8 cellular contexts compared by ENCODE assay signal in genomic region chr7:74288034-74288881, GRCh38. TPM values are rescaled to one million over a fixed set of nuclear protein-coding genes. Genes with fewer than 3 reads are reported as not detected.
A peak's percentile ranks its signal among the peaks of the same experiment; 100 is the strongest.
DNase-seq lines count a peak whose midpoint lies in the region; ATAC-seq, FAIRE-seq and TF ChIP-seq lines count a peak whose summit lies in the region.

No MANE protein-coding gene starts in this region.

- WGBS in prostate gland = 41% methylated on average over 20 of the region's 20 CpGs

- ATAC-seq in Panc1 (peak; percentile 2; the same call in 1 of the 2 replicates), HG03159 (IDR thresholded peaks at IDR 0.05; ENCODE audit: unreplicated experiment) (no peak), GM18909 (IDR thresholded peaks at IDR 0.05; ENCODE audit: poor library complexity, unreplicated experiment) (no peak)

- H3K4me3 ChIP-seq in Panc1 (ENCODE audit: low read depth in 2 of 2, low read length in 2 of 2) (peak overlapping the region; percentile 74 to 79), endothelial cell of umbilical vein (replicated peaks in 1 of 3; ENCODE audit: insufficient read depth in 1 of 3, low read depth in 1 of 3, low read length in 3 of 3) (no peak overlapping the region), prostate gland (peak overlapping the region; percentile 74 to 80)

- H3K36me3 ChIP-seq in Panc1 (ENCODE audit: control insufficient read depth, insufficient read depth, low read length) (no peaks in the 10 kb centered on the region), endothelial cell of umbilical vein (ENCODE audit: control insufficient read depth in 2 of 2, extremely low read depth in 1 of 2, insufficient read depth in 2 of 2, low read length in 2 of 2) (no peaks in the 10 kb centered on the region), prostate gland (no peaks in the 10 kb centered on the region)

- in situ Hi-C loops in Panc1 (cut with HindIII; ENCODE audit: low pct_unique_long_range_greater_than_20kb, low sequenced_read_pairs) = no loop called here

- peaks cover 28% of the 10 kb centered on the region for H3K79me2 ChIP-seq in endothelial cell of umbilical vein (ENCODE audit: control insufficient read depth, insufficient read depth, low read length)

- H3K4me1 ChIP-seq in Panc1 (ENCODE audit: control insufficient read depth, insufficient read depth, low read length) (peaks cover 57% of the 10 kb centered on the region), endothelial cell of umbilical vein (ENCODE audit: control insufficient read depth, extremely low read depth, insufficient read depth, low read length) (peaks cover 11% of the 10 kb centered on the region), prostate gland (replicated peaks) (peaks cover 9% of the 10 kb centered on the region)

- CTCF ChIA-PET in Panc1 (lab: Charles Lee) = interaction anchor here (0.6 to 3.2 kb wide), 5 partner anchors 10 to 297 kb away, joined by 3 to 13 read pairs (median 3); no protein-coding TSS in a partner anchor
- CTCF ChIA-PET in endothelial cell of umbilical vein (lab: Charles Lee) = interaction anchor here (0.7 to 5.6 kb wide), 6 partner anchors 9 to 175 kb away, joined by 3 to 33 read pairs (median 4); partner anchors contain the start of gene RFC2

- TF ChIP-seq POLR2A in endothelial cell of umbilical vein (IDR thresholded peaks at IDR 0.05; ENCODE audit: low read depth, low read length) (no peak), prostate gland (IDR thresholded peaks at IDR 0.05) (no peak)

- H2AFZ ChIP-seq in endothelial cell of umbilical vein (ENCODE audit: low read depth, low read length) = peak overlapping the region; percentile 99

- no peak for TF ChIP-seq CTCF in Panc1 (IDR thresholded peaks at IDR 0.05)
- TF ChIP-seq CTCF in endothelial cell of umbilical vein (IDR thresholded peaks at IDR 0.05; ENCODE audit: extremely low read depth in 1 of 2, insufficient read depth in 1 of 2, low read depth in 1 of 2, low read length in 2 of 2) = no peak
- no peak for TF ChIP-seq CTCF in prostate gland (IDR thresholded peaks at IDR 0.05)

- FAIRE-seq in endothelial cell of umbilical vein (lab: Jason Lieb, UNC) = no peak

- H3K9me1 ChIP-seq in endothelial cell of umbilical vein (replicated peaks; ENCODE audit: control insufficient read depth, extremely low read depth, insufficient read depth, low read length) = no peaks in the 10 kb centered on the region

- POLR2A ChIA-PET in Panc1 (lab: Charles Lee) (interaction anchor here (0.7 kb wide), 2 partner anchors 25 to 214 kb away, joined by 3 to 5 read pairs; no protein-coding TSS in a partner anchor), endothelial cell of umbilical vein (lab: Charles Lee) (no interaction called here)

- intact Hi-C loops in Panc1 (cut with micrococcal nuclease; ENCODE audit: unreplicated experiment) = no loop called here
- intact Hi-C loops in endothelial cell of umbilical vein (cut with micrococcal nuclease) = no loop called here
- intact Hi-C loops in prostate gland (cut with DNase I) = loop anchor here (2.0 kb wide), 1 partner anchor 17 kb away; no protein-coding TSS in a partner anchor

- no peaks in the 10 kb centered on the region for H3K9me3 ChIP-seq in Panc1 (ENCODE audit: control insufficient read depth, insufficient read depth, low read depth, low read length)
- no peaks in the 10 kb centered on the region for H3K9me3 ChIP-seq in endothelial cell of umbilical vein (replicated peaks; ENCODE audit: control insufficient read depth, insufficient read depth, low read length)
- H3K9me3 ChIP-seq in prostate gland = no peaks in the 10 kb centered on the region

- H3K27ac ChIP-seq in Panc1 (ENCODE audit: low read length) (peak overlapping the region; percentile 89), endothelial cell of umbilical vein (ENCODE audit: insufficient read depth, low read depth, low read length) (no peak overlapping the region), prostate gland (no peak overlapping the region)

- dilution Hi-C loops in endothelial cell of umbilical vein (cut with MboI; ENCODE audit: extremely low pct_ligation_motif_present, low sequenced_read_pairs) = no loop called here

- H4K20me1 ChIP-seq in endothelial cell of umbilical vein (replicated peaks; ENCODE audit: control insufficient read depth, extremely low read depth, insufficient read depth, low read length) = no peaks in the 10 kb centered on the region

- BruUV-seq in Panc1 (replicated peaks; lab: Mats Ljungman, UMichigan) (TSS peak; percentile 89), endothelial cell of umbilical vein (replicated peaks; lab: Mats Ljungman, UMichigan) (no TSS peak)

- no peak overlapping the region for H3K9ac ChIP-seq in endothelial cell of umbilical vein (replicated peaks; ENCODE audit: extremely low read depth, insufficient read depth, low read length)

- no peaks in the 10 kb centered on the region for H3K27me3 ChIP-seq in Panc1 (ENCODE audit: control insufficient read depth, insufficient read depth, low read length)
- no peaks in the 10 kb centered on the region for H3K27me3 ChIP-seq in endothelial cell of umbilical vein (ENCODE audit: control insufficient read depth in 2 of 2, insufficient read depth in 2 of 2, low read length in 2 of 2)
- H3K27me3 ChIP-seq in prostate gland (replicated peaks; ENCODE audit: insufficient read depth) = no peaks in the 10 kb centered on the region

- peak; percentile 64 for DNase-seq in GF-D8 (lab: John Stamatoyannopoulos, UW)
- no peak for DNase-seq in Panc1 (ENCODE audit: low read depth, low spot score)
- DNase-seq in endothelial cell of umbilical vein (ENCODE audit: low read depth, low spot score) = no peak
- DNase-seq in prostate gland (ENCODE audit: low spot score) = no peak
- no peak for DNase-seq in kidney glomerular epithelial cell (lab: John Stamatoyannopoulos, UW)
- DNase-seq in activated gamma-delta T cell (lab: John Stamatoyannopoulos, UW) = no peak

- no peak overlapping the region for H3K4me2 ChIP-seq in endothelial cell of umbilical vein (ENCODE audit: insufficient read depth, low read length)

TF ChIP-seq in endothelial cell of umbilical vein, 7 proteins besides CTCF, POLR2A, EP300 and RAD21:
- TF ChIP-seq EZH2 (IDR thresholded peaks at IDR 0.05; ENCODE audit: borderline replicate concordance, low read depth, low read length, severe bottlenecking) (no peak), GATA2 (IDR thresholded peaks at IDR 0.05; ENCODE audit: insufficient read depth, insufficient read length, low read depth, low read length) (no peak), MAX (IDR thresholded peaks at IDR 0.05; ENCODE audit: insufficient read depth, insufficient read length) (no peak), JUN (IDR thresholded peaks at IDR 0.05; ENCODE audit: borderline replicate concordance, insufficient read depth, insufficient read length, low read depth) (no peak), MYC (IDR thresholded peaks at IDR 0.05; ENCODE audit: low read depth, low read length) (no peak)

RNA-seq across cellular contexts. Expression of gene CLIP2, which starts 0.9 kb away (rescaled TPM):
- total RNA-seq in Panc1 (2021; ENCODE audit: unreplicated experiment) (39.9 TPM), endothelial cell of umbilical vein (37.1 and 38.0 TPM in 2 replicates), prostate gland (10 to 100 TPM; 18.6 to 24.1 TPM)
- 47.7 TPM for polyA plus RNA-seq in Panc1 (2012; ENCODE audit: insufficient read length)
- 8.1 and 8.3 TPM in 2 replicates for polyA plus RNA-seq in endothelial cell of umbilical vein
- polyA plus RNA-seq in endothelial cell of umbilical vein (2011; cell fraction: cytosol; rRNA removed) = 8.6 and 10.3 TPM in 2 replicates
- 12.8 and 13.4 TPM in 2 replicates for polyA plus RNA-seq in endothelial cell of umbilical vein (2011; cell fraction: nucleus; rRNA removed)
- polyA plus RNA-seq in endothelial cell of umbilical vein (2012) = 14.5 and 18.6 TPM in 2 replicates
- 16.3 and 16.4 TPM in 2 replicates for polyA minus RNA-seq in endothelial cell of umbilical vein
- 3.8 TPM for polyA minus RNA-seq in endothelial cell of umbilical vein (2011; cell fraction: cytosol; rRNA and poly(A)+ RNA removed)
- polyA minus RNA-seq in endothelial cell of umbilical vein (2011; cell fraction: nucleus; rRNA and poly(A)+ RNA removed) = 11.4 and 21.5 TPM in 2 replicates

RNA-seq across cellular contexts. Expression of gene RFC2, which starts 34.1 kb away (rescaled TPM):
- total RNA-seq in Panc1 (2021; ENCODE audit: unreplicated experiment) = 56.2 TPM
- 42.8 TPM for polyA plus RNA-seq in Panc1 (2012; ENCODE audit: insufficient read length)
- total RNA-seq in endothelial cell of umbilical vein = 40.0 and 44.3 TPM in 2 replicates
- polyA plus RNA-seq in endothelial cell of umbilical vein = 17.8 and 24.4 TPM in 2 replicates
- 29.2 and 35.4 TPM in 2 replicates for polyA plus RNA-seq in endothelial cell of umbilical vein (2011; cell fraction: cytosol; rRNA removed)
- polyA plus RNA-seq in endothelial cell of umbilical vein (2011; cell fraction: nucleus; rRNA removed) = 17.6 and 18.0 TPM in 2 replicates
- polyA plus RNA-seq in endothelial cell of umbilical vein (2012) = 20.6 and 30.8 TPM in 2 replicates
- polyA minus RNA-seq in endothelial cell of umbilical vein = 32.7 and 46.1 TPM in 2 replicates
- polyA minus RNA-seq in endothelial cell of umbilical vein (2011; cell fraction: cytosol; rRNA and poly(A)+ RNA removed) = 52.8 TPM
- 8.2 and 13.6 TPM in 2 replicates for polyA minus RNA-seq in endothelial cell of umbilical vein (2011; cell fraction: nucleus; rRNA and poly(A)+ RNA removed)
- total RNA-seq in prostate gland = 10 to 100 TPM; 15.6 to 21.9 TPM

Comparison
In these comparisons a context has a peak if more than half of its experiments do, and no peak if none do; other contexts are left out.
1. H3K4me3 ChIP-seq: peak in Panc1 (2 of 2) and prostate gland (2 of 2); none in endothelial cell of umbilical vein (0 of 3).